Comparison of ENCODE assay signal across 27 cellular contexts in the genomic region with DNA sequence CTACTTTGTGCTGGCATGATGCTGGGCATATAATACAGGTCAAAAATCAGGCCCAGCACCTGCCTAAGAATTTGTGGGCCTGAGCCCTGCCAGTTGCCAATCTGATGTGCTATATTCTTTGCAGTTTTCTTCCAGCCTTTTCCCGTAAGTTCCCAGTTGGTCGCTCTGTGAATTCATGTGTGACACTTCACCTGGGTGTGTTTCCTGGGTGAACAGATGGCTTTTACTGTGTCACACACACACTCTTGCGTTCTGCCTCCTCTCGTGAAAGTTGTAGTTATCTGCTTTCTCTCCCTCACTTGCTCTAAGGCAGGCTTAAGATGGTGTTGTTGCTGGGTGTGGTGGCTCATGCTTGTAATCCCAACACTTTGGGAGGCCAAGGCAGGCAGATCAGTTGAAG.
DNase-seq lines count a peak whose midpoint lies in the region; ATAC-seq and TF ChIP-seq lines count a peak whose summit lies in the region.
"Had no signal": no experiment of that assay in that cellular context is flagged by ENCODE, and none has a peak within 500 bp of the region (broad histone marks: within the 10 kb centered on the region; RNA-seq: fewer than 3 reads in every experiment).

No MANE protein-coding gene starts in this region.

- H3K4me3 ChIP-seq in left ventricle myocardium inferior: no peak overlapping the region
- no peak overlapping the region for H3K4me3 ChIP-seq in heart right ventricle
- H3K4me3 ChIP-seq in psoas muscle: no peak overlapping the region
- peak overlapping the region in 1 of 2 donors; percentile 34 for H3K4me3 ChIP-seq in aorta (ENCODE audit: low read length in 2 of 2)
- H3K4me3 ChIP-seq: Peyer's patch, SJCRH30 had no signal

- TF ChIP-seq CTCF in left ventricle myocardium inferior (IDR thresholded peaks at IDR 0.05; ENCODE audit: borderline replicate concordance) (no peak), heart right ventricle (IDR thresholded peaks at IDR 0.05) (no peak), psoas muscle (IDR thresholded peaks at IDR 0.05) (no peak)

- intact Hi-C loops in left ventricle myocardium inferior (cut with micrococcal nuclease): no loop called here
- intact Hi-C loops in heart right ventricle (cut with DNase I): no loop called here
- intact Hi-C loops in psoas muscle (cut with DNase I): loop anchor here (5.0 kb wide), 2 partner anchors 36 to 66 kb away; no protein-coding TSS in a partner anchor
- intact Hi-C loops in aorta (cut with DNase I): loop anchor here in 1 of 2 donors (5.0 to 10.0 kb wide), 2 partner anchors 49 to 153 kb away; no protein-coding TSS in a partner anchor

- no peaks in the 10 kb centered on the region for H3K9me3 ChIP-seq in left ventricle myocardium inferior (replicated peaks)
- H3K9me3 ChIP-seq in heart right ventricle: no peaks in the 10 kb centered on the region
- no peaks in the 10 kb centered on the region for H3K9me3 ChIP-seq in psoas muscle
- no peaks in the 10 kb centered on the region for H3K9me3 ChIP-seq in aorta (ENCODE audit: control insufficient read depth, low read length)
- H3K9me3 ChIP-seq: Peyer's patch, SJCRH30 had no signal

- ATAC-seq in heart right ventricle (no peak), psoas muscle (no peak), aorta (ENCODE audit: low FRiP score) (no peak), GM18867 (IDR thresholded peaks at IDR 0.05; ENCODE audit: unreplicated experiment) (no peak), HG03108 (IDR thresholded peaks at IDR 0.05; ENCODE audit: unreplicated experiment) (no peak)
- ATAC-seq: esophagus mucosa; left ventricle myocardium superior; naive thymus-derived CD4-positive, alpha-beta T cell had no signal

- H3K4me1 ChIP-seq in left ventricle myocardium inferior (peaks cover 100% of the 10 kb centered on the region), heart right ventricle (peaks cover 9 to 79% (median 59%) of the 10 kb centered on the region in 9 donors), psoas muscle (peaks cover 52% of the 10 kb centered on the region), aorta (ENCODE audit: control insufficient read depth in 1 of 2, insufficient read depth in 2 of 2, low read length in 2 of 2) (peaks cover 6 to 17% of the 10 kb centered on the region in 2 donors)
- H3K4me1 ChIP-seq: Peyer's patch had no signal

- DNase-seq in left ventricle myocardium inferior: no peak
- DNase-seq in heart right ventricle: no peak
- no peak for DNase-seq in epithelial cell of prostate (ENCODE audit: low read depth, low spot score)
- no peak for DNase-seq in psoas muscle
- DNase-seq in aorta: no peak
- no peak for DNase-seq in GM03348 (ENCODE audit: low spot score)
- DNase-seq: activated CD4-positive, alpha-beta T cell treated with anti-CD3 and anti-CD28 coated beads for 48 hours; activated CD8-positive, alpha-beta memory T cell treated with anti-CD3 and anti-CD28 coated beads for 24 hours; activated effector memory CD4-positive, alpha-beta T cell treated with Interleukin-2 at 50 U/mL for 16 hours; CD4-positive, alpha-beta memory T cell; foreskin melanocyte; left ventricle myocardium superior; midbrain; naive thymus-derived CD4-positive, alpha-beta T cell; NCI-H1092 treated with DMSO at 0.1 percent for 48 hours; NCI-H187; NCI-H526; occipital lobe; Peyer's patch; SJCRH30; stimulated activated CD4-positive, alpha-beta T cell treated with anti-CD3 and anti-CD28 coated beads, Interleukin-4, amount 100 ng/mL, for 1 hour; substantia nigra; T1000; WERI-Rb-1 had no signal

- 91 to 99% methylated on average over 4 of the region's 4 CpGs for WGBS in heart right ventricle, 2 donors
- WGBS in psoas muscle, 3 donors: 90 to 95% (median 90%) methylated on average over 4 of the region's 4 CpGs
- WGBS in aorta, 2 donors: 63 to 76% methylated on average over 4 of the region's 4 CpGs

- peak overlapping the region; percentile 58 for H3K27ac ChIP-seq in left ventricle myocardium inferior (replicated peaks)
- H3K27ac ChIP-seq in heart right ventricle: peak overlapping the region in 3 of 10 donors; percentile 31 to 71 (median 63)
- peak overlapping the region; percentile 99 for H3K27ac ChIP-seq in epithelial cell of prostate
- H3K27ac ChIP-seq in psoas muscle: peak overlapping the region; percentile 77
- peak overlapping the region; percentile 28 to 93 for H3K27ac ChIP-seq in aorta (ENCODE audit: low read depth in 1 of 2, low read length in 2 of 2)
- H3K27ac ChIP-seq: Peyer's patch, SJCRH30 had no signal

- H3K27me3 ChIP-seq in left ventricle myocardium inferior (ENCODE audit: low read depth) (no peaks in the 10 kb centered on the region), heart right ventricle (no peaks in the 10 kb centered on the region), psoas muscle (ENCODE audit: insufficient read depth in 3 of 3, low read length in 2 of 3) (no peaks in the 10 kb centered on the region), aorta (ENCODE audit: control insufficient read depth in 1 of 2, insufficient read depth in 2 of 2, low read length in 1 of 2) (no peaks in the 10 kb centered on the region)
- H3K27me3 ChIP-seq: Peyer's patch, SJCRH30 had no signal

- peaks cover 4% of the 10 kb centered on the region for H3K36me3 ChIP-seq in left ventricle myocardium inferior
- no peaks in the 10 kb centered on the region for H3K36me3 ChIP-seq in heart right ventricle
- H3K36me3 ChIP-seq in psoas muscle (ENCODE audit: insufficient read depth in 1 of 2, low read depth in 1 of 2): no peaks in the 10 kb centered on the region
- peaks cover 0 to 3% of the 10 kb centered on the region in 2 donors for H3K36me3 ChIP-seq in aorta (ENCODE audit: control insufficient read depth in 1 of 2, insufficient read depth in 2 of 2, low read length in 1 of 2)
- H3K36me3 ChIP-seq: Peyer's patch, SJCRH30, WERI-Rb-1 had no signal

Comparison
In these comparisons a context has a peak if more than half of its experiments do, and no peak if none do; other contexts are left out.
1. intact Hi-C loops: an anchor here in psoas muscle (5.0 kb wide); none called in left ventricle myocardium inferior and heart right ventricle.